In the genomic region with DNA sequence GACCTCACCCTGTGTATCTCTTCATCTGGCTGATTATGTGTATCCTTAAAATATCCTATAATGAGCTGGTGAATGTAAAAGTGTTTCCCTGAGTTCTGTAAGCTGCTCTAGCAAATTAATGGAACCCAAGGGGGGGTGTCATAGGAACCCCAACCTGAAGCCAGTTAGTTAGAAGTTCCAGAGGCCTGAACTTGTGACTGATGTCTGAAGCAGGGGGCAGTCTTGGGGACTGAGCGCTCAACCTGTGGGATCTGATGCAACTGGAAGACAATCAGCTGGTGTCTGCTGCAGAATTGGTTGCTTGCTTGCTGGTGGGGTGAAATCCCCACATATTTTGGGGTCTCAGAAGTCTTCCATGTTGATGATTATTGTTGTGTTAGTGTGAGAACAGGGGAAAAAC, we compare ENCODE assay signal across 1 cellular context.
TF ChIP-seq lines count a peak whose summit lies in the region.

No MANE protein-coding gene starts in this region.

TF ChIP-seq in K562, 482 proteins besides CTCF, POLR2A, EP300 and RAD21 (continues in another document):
- TF ChIP-seq NCOA4 (IDR thresholded peaks at IDR 0.05; ENCODE audit: partially characterized antibody) (no peak), SREBF2 (CRISPR knock-in tag; IDR thresholded peaks at IDR 0.05) (no peak), SMAD4 (CRISPR knock-in tag; conservative IDR thresholded peaks at IDR 0.05) (peak; percentile 73), JUN (IDR thresholded peaks at IDR 0.05; ENCODE audit: borderline replicate concordance, low read depth, low read length) (no peak), JUN (CRISPR knock-in tag; IDR thresholded peaks at IDR 0.05; ENCODE audit: borderline replicate concordance) (no peak), HNRNPL (IDR thresholded peaks at IDR 0.05; ENCODE audit: low read depth, low read length) (no peak), ZNF583 (CRISPR knock-in tag; IDR thresholded peaks at IDR 0.05) (peak; percentile 58; the same call in 1 of the 2 replicates), ZNF444 (CRISPR knock-in tag; IDR thresholded peaks at IDR 0.05) (no peak), NELFE (IDR thresholded peaks at IDR 0.05; ENCODE audit: insufficient read depth, insufficient read length) (no peak), MCM2 (IDR thresholded peaks at IDR 0.05; ENCODE audit: low read depth) (no peak), MEF2D (tag; conservative IDR thresholded peaks at IDR 0.05; ENCODE audit: low read depth) (no peak), POLR2H (tag; IDR thresholded peaks at IDR 0.05; ENCODE audit: low read depth) (peak; percentile 27), ETS2 (tag; IDR thresholded peaks at IDR 0.05; ENCODE audit: borderline replicate concordance, poor library complexity, severe bottlenecking) (no peak), TEAD4 (IDR thresholded peaks at IDR 0.05; ENCODE audit: low read length) (no peak), TEAD4 (CRISPR knock-in tag; IDR thresholded peaks at IDR 0.05; ENCODE audit: borderline replicate concordance) (no peak), CXXC5 (CRISPR knock-in tag; IDR thresholded peaks at IDR 0.05) (peak; percentile 51), FUS (optimal IDR thresholded peaks at IDR 0.05; ENCODE audit: low read depth, low read length) (no peak), KDM5B (IDR thresholded peaks at IDR 0.05; ENCODE audit: insufficient replicate concordance, low read depth, low read length) (no peak), BRF1 (IDR thresholded peaks at IDR 0.05; ENCODE audit: borderline replicate concordance, extremely low read depth, insufficient read length) (no peak), CEBPG (CRISPR knock-in tag; IDR thresholded peaks at IDR 0.05) (peak; percentile 51; the same call in 1 of the 2 replicates), CEBPG (tag; conservative IDR thresholded peaks at IDR 0.05 in 1 of 2, IDR thresholded peaks at IDR 0.05 in 1 of 2) (peak; percentile 8 to 85; a peak in 2 of 4 replicates), SIRT6 (IDR thresholded peaks at IDR 0.05; ENCODE audit: low read depth, low read length) (no peak), ZNF589 (CRISPR knock-in tag; IDR thresholded peaks at IDR 0.05; ENCODE audit: low read depth) (0 out of 2 replicates have a peak, but pooled peaks have one; percentile 57), ATF1 (CRISPR knock-in tag; IDR thresholded peaks at IDR 0.05) (no peak), ATF1 (tag; IDR thresholded peaks at IDR 0.05) (no peak), NFIX (CRISPR knock-in tag; IDR thresholded peaks at IDR 0.05; ENCODE audit: low read depth) (no peak), TRIM24 (IDR thresholded peaks at IDR 0.05) (peak; percentile 72 to 86; a peak in 2 of 4 replicates), ZC3H8 (IDR thresholded peaks at IDR 0.05) (no peak), ATF7 (IDR thresholded peaks at IDR 0.05) (peak; percentile 31; the same call in 1 of the 2 replicates), ZNF77 (CRISPR knock-in tag; IDR thresholded peaks at IDR 0.05) (no peak), PTBP1 (IDR thresholded peaks at IDR 0.05; ENCODE audit: low read depth, low read length) (no peak), KLF10 (CRISPR knock-in tag; IDR thresholded peaks at IDR 0.05) (no peak), ZNF175 (CRISPR knock-in tag; IDR thresholded peaks at IDR 0.05; ENCODE audit: low read depth) (peak; percentile 89; the same call in 1 of the 2 replicates), ZNF707 (CRISPR knock-in tag; conservative IDR thresholded peaks at IDR 0.05) (no peak), L3MBTL2 (IDR thresholded peaks at IDR 0.05) (0 out of 2 replicates have a peak, but pooled peaks have one; percentile 25), ZNF584 (CRISPR knock-in tag; IDR thresholded peaks at IDR 0.05; ENCODE audit: low read depth) (peak; percentile 89), ASH1L (IDR thresholded peaks at IDR 0.05; ENCODE audit: borderline replicate concordance, low read depth, partially characterized antibody) (no peak), ZNF316 (IDR thresholded peaks at IDR 0.05) (no peak), ZNF431 (CRISPR knock-in tag; IDR thresholded peaks at IDR 0.05) (no peak), MYC (IDR thresholded peaks at IDR 0.05; ENCODE audit: low read depth, low read length) (peak; percentile 45; the same call in 1 of the 2 replicates), MYC (CRISPR knock-in tag; IDR thresholded peaks at IDR 0.05; ENCODE audit: borderline replicate concordance, low read depth) (no peak)
- TF ChIP-seq, protein P1, sequence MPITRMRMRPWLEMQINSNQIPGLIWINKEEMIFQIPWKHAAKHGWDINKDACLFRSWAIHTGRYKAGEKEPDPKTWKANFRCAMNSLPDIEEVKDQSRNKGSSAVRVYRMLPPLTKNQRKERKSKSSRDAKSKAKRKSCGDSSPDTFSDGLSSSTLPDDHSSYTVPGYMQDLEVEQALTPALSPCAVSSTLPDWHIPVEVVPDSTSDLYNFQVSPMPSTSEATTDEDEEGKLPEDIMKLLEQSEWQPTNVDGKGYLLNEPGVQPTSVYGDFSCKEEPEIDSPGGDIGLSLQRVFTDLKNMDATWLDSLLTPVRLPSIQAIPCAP (CRISPR knock-in tag; IDR thresholded peaks at IDR 0.05; ENCODE audit: borderline replicate concordance), result no peak
- TF ChIP-seq, protein P2, sequence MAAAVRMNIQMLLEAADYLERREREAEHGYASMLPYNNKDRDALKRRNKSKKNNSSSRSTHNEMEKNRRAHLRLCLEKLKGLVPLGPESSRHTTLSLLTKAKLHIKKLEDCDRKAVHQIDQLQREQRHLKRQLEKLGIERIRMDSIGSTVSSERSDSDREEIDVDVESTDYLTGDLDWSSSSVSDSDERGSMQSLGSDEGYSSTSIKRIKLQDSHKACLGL (CRISPR knock-in tag; IDR thresholded peaks at IDR 0.05; ENCODE audit: borderline replicate concordance, poor library complexity, severe bottlenecking), result no peak
- TF ChIP-seq, protein P3, sequence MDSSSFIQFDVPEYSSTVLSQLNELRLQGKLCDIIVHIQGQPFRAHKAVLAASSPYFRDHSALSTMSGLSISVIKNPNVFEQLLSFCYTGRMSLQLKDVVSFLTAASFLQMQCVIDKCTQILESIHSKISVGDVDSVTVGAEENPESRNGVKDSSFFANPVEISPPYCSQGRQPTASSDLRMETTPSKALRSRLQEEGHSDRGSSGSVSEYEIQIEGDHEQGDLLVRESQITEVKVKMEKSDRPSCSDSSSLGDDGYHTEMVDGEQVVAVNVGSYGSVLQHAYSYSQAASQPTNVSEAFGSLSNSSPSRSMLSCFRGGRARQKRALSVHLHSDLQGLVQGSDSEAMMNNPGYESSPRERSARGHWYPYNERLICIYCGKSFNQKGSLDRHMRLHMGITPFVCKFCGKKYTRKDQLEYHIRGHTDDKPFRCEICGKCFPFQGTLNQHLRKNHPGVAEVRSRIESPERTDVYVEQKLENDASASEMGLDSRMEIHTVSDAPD (CRISPR knock-in tag; IDR thresholded peaks at IDR 0.05), result no peak
- TF ChIP-seq, protein P4, sequence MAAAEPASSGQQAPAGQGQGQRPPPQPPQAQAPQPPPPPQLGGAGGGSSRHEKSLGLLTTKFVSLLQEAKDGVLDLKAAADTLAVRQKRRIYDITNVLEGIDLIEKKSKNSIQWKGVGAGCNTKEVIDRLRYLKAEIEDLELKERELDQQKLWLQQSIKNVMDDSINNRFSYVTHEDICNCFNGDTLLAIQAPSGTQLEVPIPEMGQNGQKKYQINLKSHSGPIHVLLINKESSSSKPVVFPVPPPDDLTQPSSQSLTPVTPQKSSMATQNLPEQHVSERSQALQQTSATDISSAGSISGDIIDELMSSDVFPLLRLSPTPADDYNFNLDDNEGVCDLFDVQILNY (CRISPR knock-in tag; IDR thresholded peaks at IDR 0.05), result no peak
- TF ChIP-seq, protein P5, sequence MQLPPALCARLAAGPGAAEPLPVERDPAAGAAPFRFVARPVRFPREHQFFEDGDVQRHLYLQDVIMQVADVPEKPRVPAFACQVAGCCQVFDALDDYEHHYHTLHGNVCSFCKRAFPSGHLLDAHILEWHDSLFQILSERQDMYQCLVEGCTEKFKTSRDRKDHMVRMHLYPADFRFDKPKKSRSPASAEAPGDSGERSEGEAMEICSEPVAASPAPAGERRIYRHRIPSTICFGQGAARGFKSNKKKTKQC (CRISPR knock-in tag; IDR thresholded peaks at IDR 0.05), result no peak
- TF ChIP-seq, protein P6, sequence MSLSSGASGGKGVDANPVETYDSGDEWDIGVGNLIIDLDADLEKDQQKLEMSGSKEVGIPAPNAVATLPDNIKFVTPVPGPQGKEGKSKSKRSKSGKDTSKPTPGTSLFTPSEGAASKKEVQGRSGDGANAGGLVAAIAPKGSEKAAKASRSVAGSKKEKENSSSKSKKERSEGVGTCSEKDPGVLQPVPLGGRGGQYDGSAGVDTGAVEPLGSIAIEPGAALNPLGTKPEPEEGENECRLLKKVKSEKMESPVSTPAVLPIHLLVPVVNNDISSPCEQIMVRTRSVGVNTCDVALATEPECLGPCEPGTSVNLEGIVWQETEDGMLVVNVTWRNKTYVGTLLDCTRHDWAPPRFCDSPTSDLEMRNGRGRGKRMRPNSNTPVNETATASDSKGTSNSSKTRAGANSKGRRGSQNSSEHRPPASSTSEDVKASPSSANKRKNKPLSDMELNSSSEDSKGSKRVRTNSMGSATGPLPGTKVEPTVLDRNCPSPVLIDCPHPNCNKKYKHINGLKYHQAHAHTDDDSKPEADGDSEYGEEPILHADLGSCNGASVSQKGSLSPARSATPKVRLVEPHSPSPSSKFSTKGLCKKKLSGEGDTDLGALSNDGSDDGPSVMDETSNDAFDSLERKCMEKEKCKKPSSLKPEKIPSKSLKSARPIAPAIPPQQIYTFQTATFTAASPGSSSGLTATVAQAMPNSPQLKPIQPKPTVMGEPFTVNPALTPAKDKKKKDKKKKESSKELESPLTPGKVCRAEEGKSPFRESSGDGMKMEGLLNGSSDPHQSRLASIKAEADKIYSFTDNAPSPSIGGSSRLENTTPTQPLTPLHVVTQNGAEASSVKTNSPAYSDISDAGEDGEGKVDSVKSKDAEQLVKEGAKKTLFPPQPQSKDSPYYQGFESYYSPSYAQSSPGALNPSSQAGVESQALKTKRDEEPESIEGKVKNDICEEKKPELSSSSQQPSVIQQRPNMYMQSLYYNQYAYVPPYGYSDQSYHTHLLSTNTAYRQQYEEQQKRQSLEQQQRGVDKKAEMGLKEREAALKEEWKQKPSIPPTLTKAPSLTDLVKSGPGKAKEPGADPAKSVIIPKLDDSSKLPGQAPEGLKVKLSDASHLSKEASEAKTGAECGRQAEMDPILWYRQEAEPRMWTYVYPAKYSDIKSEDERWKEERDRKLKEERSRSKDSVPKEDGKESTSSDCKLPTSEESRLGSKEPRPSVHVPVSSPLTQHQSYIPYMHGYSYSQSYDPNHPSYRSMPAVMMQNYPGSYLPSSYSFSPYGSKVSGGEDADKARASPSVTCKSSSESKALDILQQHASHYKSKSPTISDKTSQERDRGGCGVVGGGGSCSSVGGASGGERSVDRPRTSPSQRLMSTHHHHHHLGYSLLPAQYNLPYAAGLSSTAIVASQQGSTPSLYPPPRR (CRISPR knock-in tag; IDR thresholded peaks at IDR 0.05; ENCODE audit: borderline replicate concordance), result no peak
- TF ChIP-seq, protein P7, sequence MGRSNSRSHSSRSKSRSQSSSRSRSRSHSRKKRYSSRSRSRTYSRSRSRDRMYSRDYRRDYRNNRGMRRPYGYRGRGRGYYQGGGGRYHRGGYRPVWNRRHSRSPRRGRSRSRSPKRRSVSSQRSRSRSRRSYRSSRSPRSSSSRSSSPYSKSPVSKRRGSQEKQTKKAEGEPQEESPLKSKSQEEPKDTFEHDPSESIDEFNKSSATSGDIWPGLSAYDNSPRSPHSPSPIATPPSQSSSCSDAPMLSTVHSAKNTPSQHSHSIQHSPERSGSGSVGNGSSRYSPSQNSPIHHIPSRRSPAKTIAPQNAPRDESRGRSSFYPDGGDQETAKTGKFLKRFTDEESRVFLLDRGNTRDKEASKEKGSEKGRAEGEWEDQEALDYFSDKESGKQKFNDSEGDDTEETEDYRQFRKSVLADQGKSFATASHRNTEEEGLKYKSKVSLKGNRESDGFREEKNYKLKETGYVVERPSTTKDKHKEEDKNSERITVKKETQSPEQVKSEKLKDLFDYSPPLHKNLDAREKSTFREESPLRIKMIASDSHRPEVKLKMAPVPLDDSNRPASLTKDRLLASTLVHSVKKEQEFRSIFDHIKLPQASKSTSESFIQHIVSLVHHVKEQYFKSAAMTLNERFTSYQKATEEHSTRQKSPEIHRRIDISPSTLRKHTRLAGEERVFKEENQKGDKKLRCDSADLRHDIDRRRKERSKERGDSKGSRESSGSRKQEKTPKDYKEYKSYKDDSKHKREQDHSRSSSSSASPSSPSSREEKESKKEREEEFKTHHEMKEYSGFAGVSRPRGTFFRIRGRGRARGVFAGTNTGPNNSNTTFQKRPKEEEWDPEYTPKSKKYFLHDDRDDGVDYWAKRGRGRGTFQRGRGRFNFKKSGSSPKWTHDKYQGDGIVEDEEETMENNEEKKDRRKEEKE (IDR thresholded peaks at IDR 0.05; ENCODE audit: borderline replicate concordance in 1 of 2, control insufficient read depth in 1 of 2, low read depth in 2 of 2, low read length in 1 of 2), result no peak
- TF ChIP-seq, protein P8, sequence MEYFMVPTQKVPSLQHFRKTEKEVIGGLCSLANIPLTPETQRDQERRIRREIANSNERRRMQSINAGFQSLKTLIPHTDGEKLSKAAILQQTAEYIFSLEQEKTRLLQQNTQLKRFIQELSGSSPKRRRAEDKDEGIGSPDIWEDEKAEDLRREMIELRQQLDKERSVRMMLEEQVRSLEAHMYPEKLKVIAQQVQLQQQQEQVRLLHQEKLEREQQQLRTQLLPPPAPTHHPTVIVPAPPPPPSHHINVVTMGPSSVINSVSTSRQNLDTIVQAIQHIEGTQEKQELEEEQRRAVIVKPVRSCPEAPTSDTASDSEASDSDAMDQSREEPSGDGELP (CRISPR knock-in tag; IDR thresholded peaks at IDR 0.05; ENCODE audit: borderline replicate concordance), result no peak
- TF ChIP-seq, protein P9, sequence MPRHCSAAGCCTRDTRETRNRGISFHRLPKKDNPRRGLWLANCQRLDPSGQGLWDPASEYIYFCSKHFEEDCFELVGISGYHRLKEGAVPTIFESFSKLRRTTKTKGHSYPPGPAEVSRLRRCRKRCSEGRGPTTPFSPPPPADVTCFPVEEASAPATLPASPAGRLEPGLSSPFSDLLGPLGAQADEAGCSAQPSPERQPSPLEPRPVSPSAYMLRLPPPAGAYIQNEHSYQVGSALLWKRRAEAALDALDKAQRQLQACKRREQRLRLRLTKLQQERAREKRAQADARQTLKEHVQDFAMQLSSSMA (CRISPR knock-in tag; IDR thresholded peaks at IDR 0.05), result no peak
- TF ChIP-seq, protein P10, sequence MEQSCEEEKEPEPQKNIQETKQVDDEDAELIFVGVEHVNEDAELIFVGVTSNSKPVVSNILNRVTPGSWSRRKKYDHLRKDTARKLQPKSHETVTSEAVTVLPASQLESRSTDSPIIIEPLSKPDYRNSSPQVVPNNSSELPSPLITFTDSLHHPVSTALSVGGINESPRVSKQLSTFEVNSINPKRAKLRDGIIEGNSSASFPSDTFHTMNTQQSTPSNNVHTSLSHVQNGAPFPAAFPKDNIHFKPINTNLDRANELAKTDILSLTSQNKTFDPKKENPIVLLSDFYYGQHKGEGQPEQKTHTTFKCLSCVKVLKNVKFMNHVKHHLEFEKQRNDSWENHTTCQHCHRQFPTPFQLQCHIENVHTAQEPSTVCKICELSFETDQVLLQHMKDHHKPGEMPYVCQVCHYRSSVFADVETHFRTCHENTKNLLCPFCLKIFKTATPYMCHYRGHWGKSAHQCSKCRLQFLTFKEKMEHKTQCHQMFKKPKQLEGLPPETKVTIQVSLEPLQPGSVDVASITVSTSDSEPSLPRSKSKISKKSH (CRISPR knock-in tag; IDR thresholded peaks at IDR 0.05), result no peak
- TF ChIP-seq, protein P11, sequence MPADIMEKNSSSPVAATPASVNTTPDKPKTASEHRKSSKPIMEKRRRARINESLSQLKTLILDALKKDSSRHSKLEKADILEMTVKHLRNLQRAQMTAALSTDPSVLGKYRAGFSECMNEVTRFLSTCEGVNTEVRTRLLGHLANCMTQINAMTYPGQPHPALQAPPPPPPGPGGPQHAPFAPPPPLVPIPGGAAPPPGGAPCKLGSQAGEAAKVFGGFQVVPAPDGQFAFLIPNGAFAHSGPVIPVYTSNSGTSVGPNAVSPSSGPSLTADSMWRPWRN (IDR thresholded peaks at IDR 0.05; ENCODE audit: low read depth), result no peak
